10 cellular contexts compared by ENCODE assay signal in genomic region chr13:105918842-105919741, GRCh38.
A peak's percentile ranks its signal among the peaks of the same experiment; 100 is the strongest.
DNase-seq lines count a peak whose midpoint lies in the region; ATAC-seq, FAIRE-seq and TF ChIP-seq lines count a peak whose summit lies in the region.
"Had no signal": no experiment of that assay in that cellular context is flagged by ENCODE, and none has a peak within 500 bp of the region (broad histone marks: within the 10 kb centered on the region; RNA-seq: fewer than 3 reads in every experiment).

No MANE protein-coding gene starts in this region.

- H3K4me1 ChIP-seq in astrocyte (ENCODE audit: insufficient read depth, low read length) = peaks cover 21% of the 10 kb centered on the region
- peaks cover 25% of the 10 kb centered on the region for H3K4me1 ChIP-seq in keratinocyte (ENCODE audit: control insufficient read depth, extremely low read depth, insufficient read depth, low read length)

- no peak for FAIRE-seq in astrocyte (lab: Jason Lieb, UNC)
- FAIRE-seq in keratinocyte (lab: Jason Lieb, UNC) = no peak

- H2AFZ ChIP-seq in astrocyte (ENCODE audit: low read depth, low read length) (peak overlapping the region; percentile 42), keratinocyte (ENCODE audit: control insufficient read depth, low read length) (peak overlapping the region; percentile 77)

- peak overlapping the region; percentile 80 for H3K27ac Mint-ChIP-seq in astrocyte (ENCODE audit: unreplicated experiment)
- no peak overlapping the region for H3K27ac Mint-ChIP-seq in activated CD8-positive, alpha-beta memory T cell treated with anti-CD3 and anti-CD28 coated beads, Interleukin-2, amount 10 ng/mL, durations not matched to agents 7 days and 5 days

- H3K79me2 ChIP-seq in astrocyte (ENCODE audit: insufficient read depth, low read length) (no peaks in the 10 kb centered on the region), keratinocyte (ENCODE audit: control insufficient read depth, insufficient read depth, low read length) (no peaks in the 10 kb centered on the region)

- H3K27me3 Mint-ChIP-seq in astrocyte (ENCODE audit: low read depth, unreplicated experiment) = peaks cover 6% of the 10 kb centered on the region
- H3K27me3 Mint-ChIP-seq in activated CD8-positive, alpha-beta memory T cell treated with anti-CD3 and anti-CD28 coated beads, Interleukin-2, amount 10 ng/mL, durations not matched to agents 7 days and 5 days = no peaks in the 10 kb centered on the region

- no peaks in the 10 kb centered on the region for H3K9me3 ChIP-seq in astrocyte (ENCODE audit: insufficient read depth, low read depth, low read length)
- H3K9me3 ChIP-seq in keratinocyte (ENCODE audit: control insufficient read depth, low read depth, low read length) = no peaks in the 10 kb centered on the region
- H3K9me3 ChIP-seq: HAP-1 had no signal

- no peak overlapping the region for H3K4me3 Mint-ChIP-seq in astrocyte (ENCODE audit: unreplicated experiment)
- H3K4me3 Mint-ChIP-seq in activated CD8-positive, alpha-beta memory T cell treated with anti-CD3 and anti-CD28 coated beads, Interleukin-2, amount 10 ng/mL, durations not matched to agents 7 days and 5 days = no peak overlapping the region

- H3K9me3 Mint-ChIP-seq in astrocyte (ENCODE audit: unreplicated experiment) = peaks cover 1% of the 10 kb centered on the region
- H3K9me3 Mint-ChIP-seq in activated CD8-positive, alpha-beta memory T cell treated with anti-CD3 and anti-CD28 coated beads, Interleukin-2, amount 10 ng/mL, durations not matched to agents 7 days and 5 days (ENCODE audit: low read depth) = no peaks in the 10 kb centered on the region

- no peaks in the 10 kb centered on the region for H3K27me3 ChIP-seq in astrocyte (ENCODE audit: insufficient read depth, low read length)
- no peaks in the 10 kb centered on the region for H3K27me3 ChIP-seq in keratinocyte (ENCODE audit: control insufficient read depth, extremely low read depth, insufficient read depth, low read length)

- H3K27ac ChIP-seq in astrocyte (ENCODE audit: low read depth, low read length) = peak overlapping the region; percentile 29
- peak overlapping the region; percentile 90 for H3K27ac ChIP-seq in keratinocyte (ENCODE audit: control insufficient read depth, insufficient read depth, low read length)

- no peak for TF ChIP-seq CTCF in astrocyte (IDR thresholded peaks at IDR 0.05; ENCODE audit: insufficient read depth, low read depth, low read length)
- no peak for TF ChIP-seq CTCF in keratinocyte (optimal IDR thresholded peaks at IDR 0.05 in 1 of 3, IDR thresholded peaks at IDR 0.05 in 1 of 3, conservative IDR thresholded peaks at IDR 0.05 in 1 of 3; ENCODE audit: extremely low read depth in 1 of 3, insufficient read depth in 2 of 3, low read length in 3 of 3)

- H3K4me3 ChIP-seq in astrocyte (ENCODE audit: insufficient read depth, low read depth, low read length) (no peak overlapping the region), keratinocyte (ENCODE audit: control insufficient read depth in 2 of 3, extremely low read depth in 1 of 3, insufficient read depth in 2 of 3, low read depth in 1 of 3, low read length in 3 of 3) (peak overlapping the region in 2 of 3 experiments; percentile 24 to 41)
- H3K4me3 ChIP-seq: HAP-1 had no signal

- no peak for ATAC-seq in GM18505 (IDR thresholded peaks at IDR 0.05; ENCODE audit: unreplicated experiment)
- no peak for ATAC-seq in activated CD8-positive, alpha-beta memory T cell treated with anti-CD3 and anti-CD28 coated beads, Interleukin-2, amount 10 ng/mL, durations not matched to agents 7 days and 5 days

- in situ Hi-C loops in ACHN (cut with HindIII; ENCODE audit: low pct_ligation_motif_present, low pct_unique_long_range_greater_than_20kb, low sequenced_read_pairs) = no loop called here

- no peak overlapping the region for H3K9ac ChIP-seq in astrocyte (ENCODE audit: low read length)
- H3K9ac ChIP-seq in keratinocyte (ENCODE audit: control insufficient read depth, extremely low read depth, insufficient read depth, low read length) = peak overlapping the region; percentile 68

- DNase-seq in ACHN (peak; percentile 64), HuH-7 (ENCODE audit: low spot score) (peak; percentile 17), astrocyte (ENCODE audit: low read depth) (peak; percentile 76), keratinocyte (ENCODE audit: low read depth, low spot score) (peak; percentile 75), dedifferentiated amniotic fluid mesenchymal stem cell (ENCODE audit: extremely low spot score) (no peak)
- no peak for DNase-seq in activated CD4-positive, alpha-beta T cell treated with anti-CD3 and anti-CD28 coated beads, Interleukin-2, amount 50 U/mL, for 1 hour
- no peak for DNase-seq in activated CD8-positive, alpha-beta memory T cell treated with anti-CD3 and anti-CD28 coated beads, Interleukin-2, amount 10 ng/mL, durations not matched to agents 7 days and 5 days
- DNase-seq: NCI-H510A treated with DMSO at 0.1 percent for 48 hours had no signal

- TF ChIP-seq POLR2A in GM18505 (IDR thresholded peaks at IDR 0.05; ENCODE audit: borderline replicate concordance, extremely low read depth, insufficient read depth, insufficient read length) = no peak

- H3K36me3 Mint-ChIP-seq in astrocyte (ENCODE audit: low read depth, unreplicated experiment) = no peaks in the 10 kb centered on the region
- H3K36me3 Mint-ChIP-seq in activated CD8-positive, alpha-beta memory T cell treated with anti-CD3 and anti-CD28 coated beads, Interleukin-2, amount 10 ng/mL, durations not matched to agents 7 days and 5 days = no peaks in the 10 kb centered on the region

- H3K4me1 Mint-ChIP-seq in astrocyte (ENCODE audit: low read depth, unreplicated experiment) = peaks cover 34% of the 10 kb centered on the region
- H3K4me1 Mint-ChIP-seq in activated CD8-positive, alpha-beta memory T cell treated with anti-CD3 and anti-CD28 coated beads, Interleukin-2, amount 10 ng/mL, durations not matched to agents 7 days and 5 days = no peaks in the 10 kb centered on the region

- H3K9me1 ChIP-seq in keratinocyte (ENCODE audit: control insufficient read depth, extremely low read depth, insufficient read depth, low read length) = no peaks in the 10 kb centered on the region

- CTCF ChIA-PET in activated CD8-positive, alpha-beta memory T cell treated with anti-CD3 and anti-CD28 coated beads, Interleukin-2, amount 10 ng/mL, durations not matched to agents 7 days and 5 days (lab: Charles Lee) = no interaction called here

- H3K36me3 ChIP-seq in astrocyte (ENCODE audit: insufficient read depth, low read length) = no peaks in the 10 kb centered on the region
- H3K36me3 ChIP-seq in keratinocyte (ENCODE audit: control insufficient read depth in 2 of 2, extremely low read depth in 1 of 2, insufficient read depth in 2 of 2, low read length in 2 of 2) = no peaks in the 10 kb centered on the region
- H3K36me3 ChIP-seq: HAP-1 had no signal

- H4K20me1 ChIP-seq in astrocyte (ENCODE audit: insufficient read depth, low read length) (no peaks in the 10 kb centered on the region), keratinocyte (ENCODE audit: control insufficient read depth, extremely low read depth, insufficient read depth, low read length) (no peaks in the 10 kb centered on the region)

- H3K4me2 ChIP-seq in astrocyte (ENCODE audit: low read length) (peak overlapping the region; percentile 78), keratinocyte (ENCODE audit: control insufficient read depth, extremely low read depth, insufficient read depth, low read depth, low read length) (peak overlapping the region; percentile 86)

- dilution Hi-C loops in keratinocyte (cut with MboI; ENCODE audit: extremely low pct_ligation_motif_present, low sequenced_read_pairs) = no loop called here

Comparison
In these comparisons a context has a peak if more than half of its experiments do, and no peak if none do; other contexts are left out.
1. DNase-seq: peak in ACHN (single experiment), HuH-7 (single experiment), astrocyte (single experiment) and keratinocyte (single experiment); none in dedifferentiated amniotic fluid mesenchymal stem cell (single experiment), activated CD4-positive, alpha-beta T cell treated with anti-CD3 and anti-CD28 coated beads, Interleukin-2, amount 50 U/mL, for 1 hour (single experiment) and activated CD8-positive, alpha-beta memory T cell treated with anti-CD3 and anti-CD28 coated beads, Interleukin-2, amount 10 ng/mL, durations not matched to agents 7 days and 5 days (single experiment).